Comparison of ENCODE assay signal across 13 cellular contexts in the genomic region with DNA sequence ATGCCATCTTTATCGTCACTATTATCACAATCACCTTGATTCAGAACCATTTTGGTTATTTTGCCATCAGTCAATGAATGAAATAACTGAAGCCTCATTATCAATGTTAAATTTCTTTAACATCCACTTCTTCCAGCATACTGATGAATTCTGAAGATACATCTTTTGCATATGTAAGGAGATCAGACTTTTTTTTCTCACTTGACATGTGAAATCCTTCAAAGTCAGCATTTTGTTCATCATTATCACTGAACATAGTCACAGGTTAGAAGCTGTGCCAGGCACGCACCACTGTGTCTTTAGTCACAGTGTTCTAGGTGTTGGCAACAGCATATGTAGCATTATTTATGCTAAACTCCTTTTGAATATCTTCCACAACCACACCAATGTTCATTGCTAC.
"Had no signal": no experiment of that assay in that cellular context is flagged by ENCODE, and none has a peak within 500 bp of the region (broad histone marks: within the 10 kb centered on the region; RNA-seq: fewer than 3 reads in every experiment).

No MANE protein-coding gene starts in this region.

- H3K4me1 ChIP-seq: left ventricle myocardium inferior, tibial artery had no signal

- H3K27me3 ChIP-seq: tibial artery had no signal

- H3K27ac ChIP-seq: left ventricle myocardium inferior, tibial artery had no signal

- FAIRE-seq: frontal cortex had no signal

- DNase-seq: activated CD4-positive, alpha-beta memory T cell treated with anti-CD3 and anti-CD28 coated beads for 36 hours; activated CD4-positive, alpha-beta T cell treated with anti-CD3 and anti-CD28 coated beads for 48 hours; activated CD4-positive, CD25-positive, alpha-beta regulatory T cell; activated effector memory CD4-positive, alpha-beta T cell treated with anti-CD3 and anti-CD28 coated beads, Interleukin-2, amount 50 U/mL, for 16 hours; activated naive CD4-positive, alpha-beta T cell treated with anti-CD3 and anti-CD28 coated beads, Interleukin-2, amount 10 ng/mL, durations not matched to agents 7 days and 5 days; effector CD4-positive, alpha-beta T cell; erythroblast; hippocampal formation; left ventricle myocardium inferior; stimulated activated CD4-positive, alpha-beta T cell treated with anti-CD3 and anti-CD28 coated beads, Interleukin-1b, Interleukin-23, amount 100 ng/mL, for 48 hours; substantia nigra; tibial artery had no signal

- H3K36me3 ChIP-seq: left ventricle myocardium inferior, tibial artery had no signal

- H3K4me3 ChIP-seq: left ventricle myocardium inferior, tibial artery had no signal

- H3K9me3 ChIP-seq: left ventricle myocardium inferior, tibial artery had no signal
